ENCODE assay signal across 1 cellular context in the genomic region with DNA sequence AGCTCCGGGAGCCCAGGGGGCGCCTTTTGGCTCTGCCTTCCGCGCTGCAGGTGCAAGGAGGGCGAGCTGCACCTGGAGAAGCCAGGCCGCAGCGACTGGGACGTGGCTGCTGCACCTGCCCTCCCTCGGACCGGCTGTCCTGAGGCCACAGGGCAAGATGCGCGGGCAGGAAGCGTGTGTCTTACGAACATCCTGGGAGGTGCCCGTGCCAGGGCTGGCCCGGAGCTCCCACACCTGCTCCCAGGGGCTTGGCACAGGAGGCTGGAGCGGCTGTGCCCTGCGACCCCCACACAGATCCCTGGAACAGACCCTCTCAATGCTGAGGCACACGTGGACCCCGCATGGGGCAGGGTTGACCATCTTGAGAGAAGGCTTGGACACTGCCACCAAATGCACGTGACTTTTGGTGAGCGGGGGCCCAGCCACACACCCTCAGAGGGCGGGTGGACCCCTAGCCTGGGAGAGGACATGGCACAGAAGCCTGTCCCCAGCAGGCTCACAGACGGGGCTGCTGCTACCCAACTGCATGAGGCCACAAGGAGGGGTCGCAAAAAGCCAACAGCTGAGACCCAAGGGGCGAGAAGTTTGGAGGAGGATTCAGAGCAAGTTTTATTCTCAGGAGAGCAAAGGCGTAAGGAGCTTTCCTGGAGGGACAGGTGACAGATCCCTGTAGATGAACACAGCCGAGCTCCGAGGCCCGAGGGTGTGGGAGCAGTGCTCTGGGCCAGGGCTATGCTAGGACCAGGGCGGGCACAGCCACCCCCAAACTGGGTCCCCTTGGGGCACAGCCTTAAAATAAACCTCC.
TF ChIP-seq lines count a peak whose summit lies in the region.

No MANE protein-coding gene starts in this region.

TF ChIP-seq in HepG2, 621 proteins besides CTCF, POLR2A, EP300 and RAD21:
- TF ChIP-seq GZF1 (CRISPR knock-in tag; IDR thresholded peaks at IDR 0.05) (no peak), AGO1 (IDR thresholded peaks at IDR 0.05; ENCODE audit: low read depth, low read length, poor library complexity, severe bottlenecking) (peak; percentile 5), ZNF333 (CRISPR knock-in tag; IDR thresholded peaks at IDR 0.05; ENCODE audit: borderline replicate concordance) (no peak)
